In the genomic region with DNA sequence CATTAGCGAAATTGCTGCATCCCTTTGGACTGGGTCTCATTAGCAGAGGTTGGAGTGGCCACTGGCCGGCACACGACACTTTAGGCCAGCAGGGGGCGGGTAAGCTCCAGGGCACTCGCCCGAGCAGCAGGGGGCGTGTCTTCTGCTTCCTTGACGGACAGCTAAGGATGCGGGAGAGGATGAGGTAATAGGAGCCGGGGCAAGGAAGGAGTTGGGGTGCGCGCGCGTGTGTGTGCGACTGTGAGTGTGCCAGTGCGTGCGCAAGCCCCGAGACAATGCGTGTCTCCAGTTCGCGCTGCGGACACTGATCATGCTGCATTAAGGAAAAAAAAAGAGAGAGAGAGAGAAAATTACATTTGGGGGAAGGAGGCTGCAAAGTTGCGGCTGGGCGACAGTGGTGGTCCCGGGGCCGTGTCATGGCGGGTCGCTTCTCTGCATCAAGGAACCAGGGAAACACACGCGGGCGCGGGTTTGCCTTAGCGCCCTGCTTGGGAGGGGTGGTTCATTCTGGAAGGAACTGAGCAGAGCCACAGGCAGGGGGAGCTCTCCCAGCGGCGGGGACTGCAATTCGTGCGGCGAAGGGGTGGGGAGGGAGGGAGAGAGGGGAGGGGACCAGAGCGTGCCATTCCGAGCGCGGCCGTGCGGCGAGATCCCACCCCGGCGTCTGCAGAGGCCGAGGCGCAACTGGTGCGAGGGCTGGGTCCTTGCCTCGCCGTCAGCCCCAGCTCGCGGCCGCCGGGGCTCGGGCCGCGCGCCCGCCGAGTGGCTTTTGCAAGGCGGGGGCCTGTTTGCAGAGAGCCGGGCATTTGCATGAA, we compare ENCODE assay signal across 1 cellular context.
TF ChIP-seq lines count a peak whose summit lies in the region.

A gene (plus strand): TSS at position 625 of the 815 bp plus-strand sequence. CDS start 464 bp downstream, outside the sequence.

TF ChIP-seq in HepG2, 621 proteins besides CTCF, POLR2A, EP300 and RAD21 (continued from another document and continues in another):
- no peak for TF ChIP-seq ZNF670 (CRISPR knock-in tag; IDR thresholded peaks at IDR 0.05; ENCODE audit: borderline replicate concordance)
- 0 out of 2 replicates have a peak, but pooled peaks have one; percentile 7 for TF ChIP-seq IRF2 (CRISPR knock-in tag; IDR thresholded peaks at IDR 0.05)
- TF ChIP-seq SOX5 (CRISPR knock-in tag; IDR thresholded peaks at IDR 0.05; ENCODE audit: borderline replicate concordance), result 0 out of 2 replicates have a peak, but pooled peaks have one; percentile 21
- TF ChIP-seq SNAI1 (CRISPR knock-in tag; IDR thresholded peaks at IDR 0.05; ENCODE audit: borderline replicate concordance), result no peak
- TF ChIP-seq ZFP90 (CRISPR knock-in tag; IDR thresholded peaks at IDR 0.05; ENCODE audit: borderline replicate concordance), result peak; percentile 50; the same call in 1 of the 2 replicates
- peak; percentile 63; the same call in 1 of the 2 replicates for TF ChIP-seq ZNF543 (CRISPR knock-in tag; IDR thresholded peaks at IDR 0.05)
- TF ChIP-seq ZMYM3 (CRISPR knock-in tag; IDR thresholded peaks at IDR 0.05), result no peak
- TF ChIP-seq, protein P1, sequence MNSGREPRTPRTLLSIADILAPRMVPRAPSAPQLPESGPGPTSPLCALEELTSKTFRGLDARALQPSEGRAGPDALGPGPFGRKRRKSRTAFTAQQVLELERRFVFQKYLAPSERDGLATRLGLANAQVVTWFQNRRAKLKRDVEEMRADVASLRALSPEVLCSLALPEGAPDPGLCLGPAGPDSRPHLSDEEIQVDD (CRISPR knock-in tag; IDR thresholded peaks at IDR 0.05; ENCODE audit: borderline replicate concordance), result no peak; the same call in 1 of the 2 replicates
- TF ChIP-seq EZH2 (conservative IDR thresholded peaks at IDR 0.05; ENCODE audit: low read depth, low read length), result no peak
- TF ChIP-seq STAT5B (CRISPR knock-in tag; IDR thresholded peaks at IDR 0.05), result no peak
- no peak for TF ChIP-seq NFE2 (CRISPR knock-in tag; IDR thresholded peaks at IDR 0.05)
- no peak for TF ChIP-seq AHR (CRISPR knock-in tag; IDR thresholded peaks at IDR 0.05)
- TF ChIP-seq CENPX (CRISPR knock-in tag; IDR thresholded peaks at IDR 0.05), result no peak
- TF ChIP-seq NCOA5 (CRISPR knock-in tag; IDR thresholded peaks at IDR 0.05), result no peak
- TF ChIP-seq MBNL3 (CRISPR knock-in tag; conservative IDR thresholded peaks at IDR 0.05), result no peak
- TF ChIP-seq ZNF124 (CRISPR knock-in tag; IDR thresholded peaks at IDR 0.05), result no peak
- TF ChIP-seq NR3C1 (CRISPR knock-in tag; IDR thresholded peaks at IDR 0.05), result no peak
- TF ChIP-seq, protein P2, sequence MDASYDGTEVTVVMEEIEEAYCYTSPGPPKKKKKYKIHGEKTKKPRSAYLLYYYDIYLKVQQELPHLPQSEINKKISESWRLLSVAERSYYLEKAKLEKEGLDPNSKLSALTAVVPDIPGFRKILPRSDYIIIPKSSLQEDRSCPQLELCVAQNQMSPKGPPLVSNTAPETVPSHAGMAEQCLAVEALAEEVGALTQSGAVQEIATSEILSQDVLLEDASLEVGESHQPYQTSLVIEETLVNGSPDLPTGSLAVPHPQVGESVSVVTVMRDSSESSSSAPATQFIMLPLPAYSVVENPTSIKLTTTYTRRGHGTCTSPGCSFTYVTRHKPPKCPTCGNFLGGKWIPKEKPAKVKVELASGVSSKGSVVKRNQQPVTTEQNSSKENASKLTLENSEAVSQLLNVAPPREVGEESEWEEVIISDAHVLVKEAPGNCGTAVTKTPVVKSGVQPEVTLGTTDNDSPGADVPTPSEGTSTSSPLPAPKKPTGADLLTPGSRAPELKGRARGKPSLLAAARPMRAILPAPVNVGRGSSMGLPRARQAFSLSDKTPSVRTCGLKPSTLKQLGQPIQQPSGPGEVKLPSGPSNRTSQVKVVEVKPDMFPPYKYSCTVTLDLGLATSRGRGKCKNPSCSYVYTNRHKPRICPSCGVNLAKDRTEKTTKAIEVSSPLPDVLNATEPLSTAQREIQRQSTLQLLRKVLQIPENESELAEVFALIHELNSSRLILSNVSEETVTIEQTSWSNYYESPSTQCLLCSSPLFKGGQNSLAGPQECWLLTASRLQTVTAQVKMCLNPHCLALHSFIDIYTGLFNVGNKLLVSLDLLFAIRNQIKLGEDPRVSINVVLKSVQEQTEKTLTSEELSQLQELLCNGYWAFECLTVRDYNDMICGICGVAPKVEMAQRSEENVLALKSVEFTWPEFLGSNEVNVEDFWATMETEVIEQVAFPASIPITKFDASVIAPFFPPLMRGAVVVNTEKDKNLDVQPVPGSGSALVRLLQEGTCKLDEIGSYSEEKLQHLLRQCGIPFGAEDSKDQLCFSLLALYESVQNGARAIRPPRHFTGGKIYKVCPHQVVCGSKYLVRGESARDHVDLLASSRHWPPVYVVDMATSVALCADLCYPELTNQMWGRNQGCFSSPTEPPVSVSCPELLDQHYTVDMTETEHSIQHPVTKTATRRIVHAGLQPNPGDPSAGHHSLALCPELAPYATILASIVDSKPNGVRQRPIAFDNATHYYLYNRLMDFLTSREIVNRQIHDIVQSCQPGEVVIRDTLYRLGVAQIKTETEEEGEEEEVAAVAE (CRISPR knock-in tag; IDR thresholded peaks at IDR 0.05; ENCODE audit: borderline replicate concordance), result no peak
- no peak for TF ChIP-seq MTA3 (CRISPR knock-in tag; IDR thresholded peaks at IDR 0.05)
- no peak for TF ChIP-seq ZZZ3 (CRISPR knock-in tag; IDR thresholded peaks at IDR 0.05; ENCODE audit: borderline replicate concordance)
- TF ChIP-seq ZNF225 (CRISPR knock-in tag; IDR thresholded peaks at IDR 0.05), result no peak; the same call in 1 of the 2 replicates
- TF ChIP-seq ZNF572 (CRISPR knock-in tag; IDR thresholded peaks at IDR 0.05), result no peak
- TF ChIP-seq ZNF83 (CRISPR knock-in tag; IDR thresholded peaks at IDR 0.05; ENCODE audit: borderline replicate concordance), result 0 out of 2 replicates have a peak, but pooled peaks have one; percentile 69
- no peak for TF ChIP-seq SALL2 (CRISPR knock-in tag; IDR thresholded peaks at IDR 0.05)
- peak; percentile 37; the same call in 1 of the 2 replicates for TF ChIP-seq ATF7 (IDR thresholded peaks at IDR 0.05)
- no peak for TF ChIP-seq ATF7 (CRISPR knock-in tag; IDR thresholded peaks at IDR 0.05)
- no peak; the same call in 1 of the 2 replicates for TF ChIP-seq ETV6 (CRISPR knock-in tag; conservative IDR thresholded peaks at IDR 0.05)
- no peak; the same call in 1 of the 2 replicates for TF ChIP-seq ZNF430 (CRISPR knock-in tag; IDR thresholded peaks at IDR 0.05)
- TF ChIP-seq, protein P3, sequence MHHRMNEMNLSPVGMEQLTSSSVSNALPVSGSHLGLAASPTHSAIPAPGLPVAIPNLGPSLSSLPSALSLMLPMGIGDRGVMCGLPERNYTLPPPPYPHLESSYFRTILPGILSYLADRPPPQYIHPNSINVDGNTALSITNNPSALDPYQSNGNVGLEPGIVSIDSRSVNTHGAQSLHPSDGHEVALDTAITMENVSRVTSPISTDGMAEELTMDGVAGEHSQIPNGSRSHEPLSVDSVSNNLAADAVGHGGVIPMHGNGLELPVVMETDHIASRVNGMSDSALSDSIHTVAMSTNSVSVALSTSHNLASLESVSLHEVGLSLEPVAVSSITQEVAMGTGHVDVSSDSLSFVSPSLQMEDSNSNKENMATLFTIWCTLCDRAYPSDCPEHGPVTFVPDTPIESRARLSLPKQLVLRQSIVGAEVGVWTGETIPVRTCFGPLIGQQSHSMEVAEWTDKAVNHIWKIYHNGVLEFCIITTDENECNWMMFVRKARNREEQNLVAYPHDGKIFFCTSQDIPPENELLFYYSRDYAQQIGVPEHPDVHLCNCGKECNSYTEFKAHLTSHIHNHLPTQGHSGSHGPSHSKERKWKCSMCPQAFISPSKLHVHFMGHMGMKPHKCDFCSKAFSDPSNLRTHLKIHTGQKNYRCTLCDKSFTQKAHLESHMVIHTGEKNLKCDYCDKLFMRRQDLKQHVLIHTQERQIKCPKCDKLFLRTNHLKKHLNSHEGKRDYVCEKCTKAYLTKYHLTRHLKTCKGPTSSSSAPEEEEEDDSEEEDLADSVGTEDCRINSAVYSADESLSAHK (CRISPR knock-in tag; IDR thresholded peaks at IDR 0.05; ENCODE audit: borderline replicate concordance), result no peak
- TF ChIP-seq, protein P4, sequence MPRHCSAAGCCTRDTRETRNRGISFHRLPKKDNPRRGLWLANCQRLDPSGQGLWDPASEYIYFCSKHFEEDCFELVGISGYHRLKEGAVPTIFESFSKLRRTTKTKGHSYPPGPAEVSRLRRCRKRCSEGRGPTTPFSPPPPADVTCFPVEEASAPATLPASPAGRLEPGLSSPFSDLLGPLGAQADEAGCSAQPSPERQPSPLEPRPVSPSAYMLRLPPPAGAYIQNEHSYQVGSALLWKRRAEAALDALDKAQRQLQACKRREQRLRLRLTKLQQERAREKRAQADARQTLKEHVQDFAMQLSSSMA (CRISPR knock-in tag; IDR thresholded peaks at IDR 0.05), result no peak
- TF ChIP-seq PITX1 (CRISPR knock-in tag; IDR thresholded peaks at IDR 0.05), result no peak
- TF ChIP-seq NFATC3 (CRISPR knock-in tag; IDR thresholded peaks at IDR 0.05), result no peak
- TF ChIP-seq YEATS2 (CRISPR knock-in tag; IDR thresholded peaks at IDR 0.05; ENCODE audit: borderline replicate concordance), result no peak
- TF ChIP-seq TARDBP (CRISPR knock-in tag; IDR thresholded peaks at IDR 0.05), result no peak; the same call in 1 of the 2 replicates
- TF ChIP-seq ZNF333 (CRISPR knock-in tag; IDR thresholded peaks at IDR 0.05; ENCODE audit: borderline replicate concordance), result no peak
- no peak for TF ChIP-seq ZSCAN30 (CRISPR knock-in tag; IDR thresholded peaks at IDR 0.05)
- TF ChIP-seq ARNT (IDR thresholded peaks at IDR 0.05), result no peak
- TF ChIP-seq, protein P5, sequence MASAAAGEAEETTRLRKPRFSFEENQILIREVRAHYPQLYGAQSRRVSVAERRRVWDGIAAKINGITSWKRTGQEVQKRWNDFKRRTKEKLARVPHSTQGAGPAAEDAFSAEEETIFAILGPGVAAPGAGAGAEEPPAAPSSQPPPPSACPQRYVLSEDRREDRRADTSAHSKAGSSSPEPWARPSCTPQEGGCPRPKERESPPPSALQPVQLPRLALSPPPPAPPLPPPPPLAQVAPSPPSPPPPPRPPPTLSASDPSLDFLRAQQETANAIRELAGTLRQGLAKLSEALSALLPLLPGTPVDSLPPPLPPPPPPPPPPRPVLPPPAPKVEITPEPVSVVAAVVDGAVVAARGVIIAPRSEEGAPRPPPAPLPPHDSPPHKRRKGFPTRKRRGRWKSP (CRISPR knock-in tag; IDR thresholded peaks at IDR 0.05), result peak; percentile 81
- no peak for TF ChIP-seq ZNF773 (CRISPR knock-in tag; IDR thresholded peaks at IDR 0.05; ENCODE audit: borderline replicate concordance)
- TF ChIP-seq RXRA (CRISPR knock-in tag; IDR thresholded peaks at IDR 0.05), result no peak
- TF ChIP-seq, protein P6, sequence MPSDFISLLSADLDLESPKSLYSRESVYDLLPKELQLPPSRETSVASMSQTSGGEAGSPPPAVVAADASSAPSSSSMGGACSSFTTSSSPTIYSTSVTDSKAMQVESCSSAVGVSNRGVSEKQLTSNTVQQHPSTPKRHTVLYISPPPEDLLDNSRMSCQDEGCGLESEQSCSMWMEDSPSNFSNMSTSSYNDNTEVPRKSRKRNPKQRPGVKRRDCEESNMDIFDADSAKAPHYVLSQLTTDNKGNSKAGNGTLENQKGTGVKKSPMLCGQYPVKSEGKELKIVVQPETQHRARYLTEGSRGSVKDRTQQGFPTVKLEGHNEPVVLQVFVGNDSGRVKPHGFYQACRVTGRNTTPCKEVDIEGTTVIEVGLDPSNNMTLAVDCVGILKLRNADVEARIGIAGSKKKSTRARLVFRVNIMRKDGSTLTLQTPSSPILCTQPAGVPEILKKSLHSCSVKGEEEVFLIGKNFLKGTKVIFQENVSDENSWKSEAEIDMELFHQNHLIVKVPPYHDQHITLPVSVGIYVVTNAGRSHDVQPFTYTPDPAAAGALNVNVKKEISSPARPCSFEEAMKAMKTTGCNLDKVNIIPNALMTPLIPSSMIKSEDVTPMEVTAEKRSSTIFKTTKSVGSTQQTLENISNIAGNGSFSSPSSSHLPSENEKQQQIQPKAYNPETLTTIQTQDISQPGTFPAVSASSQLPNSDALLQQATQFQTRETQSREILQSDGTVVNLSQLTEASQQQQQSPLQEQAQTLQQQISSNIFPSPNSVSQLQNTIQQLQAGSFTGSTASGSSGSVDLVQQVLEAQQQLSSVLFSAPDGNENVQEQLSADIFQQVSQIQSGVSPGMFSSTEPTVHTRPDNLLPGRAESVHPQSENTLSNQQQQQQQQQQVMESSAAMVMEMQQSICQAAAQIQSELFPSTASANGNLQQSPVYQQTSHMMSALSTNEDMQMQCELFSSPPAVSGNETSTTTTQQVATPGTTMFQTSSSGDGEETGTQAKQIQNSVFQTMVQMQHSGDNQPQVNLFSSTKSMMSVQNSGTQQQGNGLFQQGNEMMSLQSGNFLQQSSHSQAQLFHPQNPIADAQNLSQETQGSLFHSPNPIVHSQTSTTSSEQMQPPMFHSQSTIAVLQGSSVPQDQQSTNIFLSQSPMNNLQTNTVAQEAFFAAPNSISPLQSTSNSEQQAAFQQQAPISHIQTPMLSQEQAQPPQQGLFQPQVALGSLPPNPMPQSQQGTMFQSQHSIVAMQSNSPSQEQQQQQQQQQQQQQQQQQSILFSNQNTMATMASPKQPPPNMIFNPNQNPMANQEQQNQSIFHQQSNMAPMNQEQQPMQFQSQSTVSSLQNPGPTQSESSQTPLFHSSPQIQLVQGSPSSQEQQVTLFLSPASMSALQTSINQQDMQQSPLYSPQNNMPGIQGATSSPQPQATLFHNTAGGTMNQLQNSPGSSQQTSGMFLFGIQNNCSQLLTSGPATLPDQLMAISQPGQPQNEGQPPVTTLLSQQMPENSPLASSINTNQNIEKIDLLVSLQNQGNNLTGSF (CRISPR knock-in tag; IDR thresholded peaks at IDR 0.05), result peak; percentile 65
- no peak for TF ChIP-seq ZNF720 (CRISPR knock-in tag; IDR thresholded peaks at IDR 0.05)
- no peak for TF ChIP-seq GZF1 (CRISPR knock-in tag; IDR thresholded peaks at IDR 0.05)
- no peak for TF ChIP-seq TCF12 (IDR thresholded peaks at IDR 0.05)
- TF ChIP-seq TCF12 (CRISPR knock-in tag; IDR thresholded peaks at IDR 0.05), result no peak
- TF ChIP-seq KDM1A (CRISPR knock-in tag; IDR thresholded peaks at IDR 0.05), result no peak
- TF ChIP-seq NFYB (CRISPR knock-in tag; IDR thresholded peaks at IDR 0.05), result no peak; the same call in 1 of the 2 replicates
- no peak for TF ChIP-seq NR1H2 (CRISPR knock-in tag; IDR thresholded peaks at IDR 0.05; ENCODE audit: borderline replicate concordance, low read depth)
- no peak for TF ChIP-seq RFX1 (IDR thresholded peaks at IDR 0.05)
- TF ChIP-seq, protein P7, sequence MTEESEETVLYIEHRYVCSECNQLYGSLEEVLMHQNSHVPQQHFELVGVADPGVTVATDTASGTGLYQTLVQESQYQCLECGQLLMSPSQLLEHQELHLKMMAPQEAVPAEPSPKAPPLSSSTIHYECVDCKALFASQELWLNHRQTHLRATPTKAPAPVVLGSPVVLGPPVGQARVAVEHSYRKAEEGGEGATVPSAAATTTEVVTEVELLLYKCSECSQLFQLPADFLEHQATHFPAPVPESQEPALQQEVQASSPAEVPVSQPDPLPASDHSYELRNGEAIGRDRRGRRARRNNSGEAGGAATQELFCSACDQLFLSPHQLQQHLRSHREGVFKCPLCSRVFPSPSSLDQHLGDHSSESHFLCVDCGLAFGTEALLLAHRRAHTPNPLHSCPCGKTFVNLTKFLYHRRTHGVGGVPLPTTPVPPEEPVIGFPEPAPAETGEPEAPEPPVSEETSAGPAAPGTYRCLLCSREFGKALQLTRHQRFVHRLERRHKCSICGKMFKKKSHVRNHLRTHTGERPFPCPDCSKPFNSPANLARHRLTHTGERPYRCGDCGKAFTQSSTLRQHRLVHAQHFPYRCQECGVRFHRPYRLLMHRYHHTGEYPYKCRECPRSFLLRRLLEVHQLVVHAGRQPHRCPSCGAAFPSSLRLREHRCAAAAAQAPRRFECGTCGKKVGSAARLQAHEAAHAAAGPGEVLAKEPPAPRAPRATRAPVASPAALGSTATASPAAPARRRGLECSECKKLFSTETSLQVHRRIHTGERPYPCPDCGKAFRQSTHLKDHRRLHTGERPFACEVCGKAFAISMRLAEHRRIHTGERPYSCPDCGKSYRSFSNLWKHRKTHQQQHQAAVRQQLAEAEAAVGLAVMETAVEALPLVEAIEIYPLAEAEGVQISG (CRISPR knock-in tag; IDR thresholded peaks at IDR 0.05), result peak; percentile 59
- TF ChIP-seq MAFF (IDR thresholded peaks at IDR 0.05; ENCODE audit: low read depth, low read length), result no peak
